In the genomic region with DNA sequence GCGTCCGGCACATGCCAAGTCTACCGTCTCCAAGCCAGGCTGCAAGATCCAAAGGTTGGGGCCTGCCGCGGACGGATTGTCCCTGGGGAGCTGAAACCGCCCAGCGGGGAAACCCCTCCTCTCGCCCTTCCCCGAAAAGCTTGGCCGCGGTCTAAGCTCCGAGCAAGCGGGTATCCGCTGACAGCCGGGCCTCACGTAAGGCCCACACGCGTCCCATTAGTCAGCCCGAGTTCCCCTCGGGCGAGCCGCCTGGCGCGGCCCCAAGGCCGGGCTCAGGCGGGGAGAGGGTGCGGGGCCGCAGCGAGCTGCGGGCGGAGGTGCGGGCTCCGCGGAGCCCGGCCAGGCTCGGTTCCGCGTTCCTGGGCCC, we compare ENCODE assay signal across 8 cellular contexts. TPM values are rescaled to one million over a fixed set of nuclear protein-coding genes. Genes with fewer than 3 reads are reported as not detected.
DNase-seq lines count a peak whose midpoint lies in the region; ATAC-seq and TF ChIP-seq lines count a peak whose summit lies in the region.

No MANE protein-coding gene starts in this region.

- H3K9me3 Mint-ChIP-seq in H9 (peaks cover 34 to 45% of the 10 kb centered on the region in 2 experiments), osteocyte (ENCODE audit: unreplicated experiment) (no peaks in the 10 kb centered on the region)

- no peak overlapping the region for H2AFZ ChIP-seq in H9 (ENCODE audit: low read length)

- no peak overlapping the region for H3K56ac ChIP-seq in H9 (ENCODE audit: insufficient read length, low read depth, low read length)

- H3K27me3 ChIP-seq in H9 (ENCODE audit: insufficient read depth, low read length), result peaks cover 48% of the 10 kb centered on the region

- no peak overlapping the region for H3K27ac ChIP-seq in H9 (ENCODE audit: insufficient read length, low read depth, low read length)

- H2BK12ac ChIP-seq in H9 (ENCODE audit: insufficient read length, low read depth, low read length), result no peak overlapping the region

- DNase-seq in DMS 273 (lab: John Stamatoyannopoulos, UW; ENCODE audit: unreplicated experiment) (peak; percentile 71), DMS 273 treated with DMSO at 0.1 percent for 48 hours (lab: John Stamatoyannopoulos, UW) (no peak), H9 (no peak), SW480 (ENCODE audit: low spot score) (peak; percentile 45), fibroblast of gingiva (ENCODE audit: low read depth) (peak; percentile 73), osteocyte (ENCODE audit: extremely low spot score, unreplicated experiment) (no peak), NCI-H187 (lab: John Stamatoyannopoulos, UW) (no peak)

- no peak overlapping the region for H2BK15ac ChIP-seq in H9 (ENCODE audit: low read depth, low read length)

- H3K4me2 ChIP-seq in H9 (ENCODE audit: insufficient read depth, insufficient read length, low read length), result peak overlapping the region; percentile 72

- no peak overlapping the region for H2BK20ac ChIP-seq in H9 (ENCODE audit: low read depth, low read length, poor library complexity, severe bottlenecking)

- ATAC-seq in GM19455 (IDR thresholded peaks at IDR 0.05; ENCODE audit: unreplicated experiment), result no peak

- H3T11ph ChIP-seq in H9 (ENCODE audit: low read length), result no peak overlapping the region

- H3K4ac ChIP-seq in H9 (ENCODE audit: low read depth, low read length), result no peak overlapping the region

- H3K36me3 Mint-ChIP-seq in H9 (ENCODE audit: insufficient read depth in 1 of 3, low read depth in 3 of 3), result peaks cover 0 to 6% (median 3%) of the 10 kb centered on the region in 3 experiments; a peak in 3 of 7 replicates
- no peaks in the 10 kb centered on the region for H3K36me3 Mint-ChIP-seq in osteocyte (ENCODE audit: unreplicated experiment)

- no peak overlapping the region for H2BK120ac ChIP-seq in H9 (ENCODE audit: low read depth, low read length, poor library complexity, severe bottlenecking)

- no peak overlapping the region for H4K91ac ChIP-seq in H9 (ENCODE audit: insufficient read length, low read depth, low read length)

- H4K20me1 ChIP-seq in H9 (ENCODE audit: control insufficient read depth, insufficient read depth, insufficient read length), result peaks cover 3% of the 10 kb centered on the region

- no peaks in the 10 kb centered on the region for H3K79me2 ChIP-seq in H9 (ENCODE audit: insufficient read depth, low read length)

- H3K4me1 Mint-ChIP-seq in H9 (peaks cover 23 to 37% of the 10 kb centered on the region in 2 experiments), osteocyte (ENCODE audit: unreplicated experiment) (peaks cover 62% of the 10 kb centered on the region)

- peaks cover 9% of the 10 kb centered on the region; the same call in 1 of the 2 replicates for H3K4me1 ChIP-seq in H9 (ENCODE audit: insufficient read depth, low read length)

- H3K27ac Mint-ChIP-seq in H9 (no peak overlapping the region), osteocyte (ENCODE audit: unreplicated experiment) (peak overlapping the region; percentile 72)

- TF ChIP-seq CTCF in H9 (conservative IDR thresholded peaks at IDR 0.05) (no peak), osteocyte (IDR thresholded peaks at IDR 0.05) (no peak)

- H3K23me2 ChIP-seq in H9 (ENCODE audit: insufficient read length, low read depth, low read length, poor library complexity, severe bottlenecking), result peaks cover 35% of the 10 kb centered on the region

- no peak overlapping the region for H2BK5ac ChIP-seq in H9 (ENCODE audit: insufficient read length, low read length)

- H2AK5ac ChIP-seq in H9 (ENCODE audit: insufficient read length, low read length), result no peak overlapping the region

- H3K4me3 Mint-ChIP-seq in H9 (peak overlapping the region; percentile 58 to 73; a peak in 4 of 5 replicates), osteocyte (ENCODE audit: unreplicated experiment) (peak overlapping the region; percentile 45)

- H3K9me3 ChIP-seq in H9 (ENCODE audit: control insufficient read depth, low read depth, low read length), result no peaks in the 10 kb centered on the region

- peaks cover 62% of the 10 kb centered on the region for H3K27me3 Mint-ChIP-seq in H9 (ENCODE audit: low read depth)
- H3K27me3 Mint-ChIP-seq in osteocyte (ENCODE audit: unreplicated experiment), result no peaks in the 10 kb centered on the region

- no peak overlapping the region for H3K14ac ChIP-seq in H9 (ENCODE audit: insufficient read depth, low read length)

- whole genome bisulfite sequencing in H9 (ENCODE audit: extremely low coverage, insufficient read length, low lambda C conversion rate), result no CpG with 5 or more reads among the region's 39 CpGs

- no peak overlapping the region for H3K23ac ChIP-seq in H9 (ENCODE audit: insufficient read length, low read depth, low read length)

- H4K8ac ChIP-seq in H9 (replicated peaks; ENCODE audit: insufficient read length, low read depth, low read length), result no peak overlapping the region

- no peak overlapping the region for H3K9ac ChIP-seq in H9 (ENCODE audit: extremely low read depth, insufficient read length, low read length)

- no peak overlapping the region for H4K5ac ChIP-seq in H9 (ENCODE audit: insufficient read length, low read depth, low read length)

- H3K18ac ChIP-seq in H9 (ENCODE audit: insufficient read length, low read depth, low read length), result no peak overlapping the region

- no peaks in the 10 kb centered on the region for H3K79me1 ChIP-seq in H9 (ENCODE audit: insufficient read depth, low read depth, low read length, poor library complexity, severe bottlenecking)

RNA-seq across cellular contexts. Expression of a gene that starts 6.9 kb away (rescaled TPM):
- total RNA-seq in H9 (2021) (126 and 134 TPM in 2 replicates), osteocyte (24.1 and 24.8 TPM in 2 replicates)

Comparison
In these comparisons a context has a peak if more than half of its experiments do, and no peak if none do; other contexts are left out.
1. DNase-seq: peak in DMS 273 (single experiment), SW480 (single experiment) and fibroblast of gingiva (single experiment); none in DMS 273 treated with DMSO at 0.1 percent for 48 hours (single experiment), H9 (single experiment), osteocyte (single experiment) and NCI-H187 (0 of 2).